ENCODE assay signal across 21 cellular contexts in genomic region chr10:42113158-42113450, GRCh38.
"Had no signal": no experiment of that assay in that cellular context is flagged by ENCODE, and none has a peak within 500 bp of the region (broad histone marks: within the 10 kb centered on the region; RNA-seq: fewer than 3 reads in every experiment).

No MANE protein-coding gene starts in this region.

- DNase-seq: colonic mucosa; cortex of kidney; effector CD8-positive, alpha-beta T cell; effector memory CD8-positive, alpha-beta T cell; endodermal cell; erythroblast; esophagus squamous epithelium; foreskin fibroblast; foreskin melanocyte; gastrocnemius medialis; glutamatergic neuron; head of caudate nucleus; heart right ventricle; hippocampal formation; left cardiac atrium; left ventricle myocardium superior; lower lobe of right lung; mesenchymal stem cell; naive B cell had no signal

- FAIRE-seq: islet of Langerhans, keratinocyte had no signal
